Comparison of ENCODE assay signal across 34 cellular contexts in the genomic region with DNA sequence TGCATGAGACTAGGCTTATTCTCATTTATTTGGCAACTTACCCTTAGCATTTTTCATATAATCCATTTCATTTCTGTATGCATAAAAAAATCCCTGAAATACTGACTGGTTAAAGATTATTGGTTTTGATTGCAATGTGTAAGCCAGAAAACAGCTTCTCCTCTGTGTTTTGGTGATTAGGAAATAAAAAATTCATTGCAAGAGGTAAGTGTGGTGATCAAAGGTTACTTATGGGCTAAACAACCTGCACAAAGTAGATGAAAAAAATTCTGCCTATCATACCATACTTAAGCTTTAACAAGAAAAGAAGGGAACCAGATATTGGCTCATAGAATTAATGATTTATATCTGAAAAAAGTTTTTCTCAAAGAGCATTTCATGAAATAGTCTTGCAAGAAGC.
"Had no signal": no experiment of that assay in that cellular context is flagged by ENCODE, and none has a peak within 500 bp of the region (broad histone marks: within the 10 kb centered on the region; RNA-seq: fewer than 3 reads in every experiment).

No MANE protein-coding gene starts in this region.

- H3K36me3 ChIP-seq: adrenal gland, esophagus muscularis mucosa, gastrocnemius medialis, WERI-Rb-1 had no signal

- H3K27me3 ChIP-seq: adrenal gland, body of pancreas, esophagus muscularis mucosa, foreskin keratinocyte, gastrocnemius medialis had no signal

- H3K27ac Mint-ChIP-seq: activated B cell treated with CpG ODN at 0.5 μM for 24 hours; activated CD8-positive, alpha-beta T cell treated with anti-CD3 and anti-CD28 coated beads for 36 hours; activated naive CD4-positive, alpha-beta T cell treated with anti-CD3 and anti-CD28 coated beads for 36 hours; activated naive CD4-positive, alpha-beta T cell treated with anti-CD3 and anti-CD28 coated beads, Interleukin-2, amount 50 U/mL, for 24 hours; activated naive CD8-positive, alpha-beta T cell treated with anti-CD3 and anti-CD28 coated beads for 36 hours; activated naive CD8-positive, alpha-beta T cell treated with anti-CD3 and anti-CD28 coated beads, Interleukin-2, amount 50 U/mL, for 24 hours; activated T-helper 2 cell treated with anti-CD3 and anti-CD28 coated beads, Interferon-gamma antibody, Interleukin-2, Interleukin-4, amounts not matched to agents 10 μg/mL and 5 μg/mL and 100 μg/mL, durations not matched to agents 14 hours and 24 hours and 36 hours; effector memory CD8-positive, alpha-beta T cell; T-helper 17 cell; T-helper 2 cell treated with Interferon-gamma antibody and Interleukin-4, amounts not matched to agents 5 μg/mL and 100 μg/mL, for 36 hours had no signal

- H3K9me3 Mint-ChIP-seq: activated B cell treated with CpG ODN at 0.5 μM for 24 hours; activated naive CD4-positive, alpha-beta T cell treated with anti-CD3 and anti-CD28 coated beads for 36 hours; activated naive CD4-positive, alpha-beta T cell treated with anti-CD3 and anti-CD28 coated beads, Interleukin-2, amount 50 U/mL, for 24 hours; activated naive CD8-positive, alpha-beta T cell treated with anti-CD3 and anti-CD28 coated beads, Interleukin-2, amount 50 U/mL, for 24 hours; activated T-cell treated with anti-CD3 and anti-CD28 coated beads, Interleukin-2, amount 50 U/mL, for 4 hours; activated T-helper 2 cell treated with anti-CD3 and anti-CD28 coated beads, Interferon-gamma antibody, Interleukin-2, Interleukin-4, amounts not matched to agents 10 μg/mL and 5 μg/mL and 100 μg/mL, durations not matched to agents 14 hours and 24 hours and 36 hours; effector memory CD8-positive, alpha-beta T cell; T-helper 2 cell treated with Interferon-gamma antibody and Interleukin-4, amounts not matched to agents 5 μg/mL and 100 μg/mL, for 36 hours had no signal

- DNase-seq: activated B cell treated with CpG ODN at 0.5 μM for 24 hours; activated CD4-positive, alpha-beta T cell treated with anti-CD3 and anti-CD28 coated beads for 48 hours; activated CD4-positive, alpha-beta T cell treated with anti-CD3 and anti-CD28 coated beads, Interleukin-2, amount 50 U/mL, for 1 hour; activated CD4-positive, alpha-beta T cell treated with anti-CD3 and anti-CD28 coated beads, Interleukin-2, amount 50 U/mL, for 48 hours; activated CD8-positive, alpha-beta memory T cell treated with anti-CD3 and anti-CD28 coated beads for 24 hours; activated CD8-positive, alpha-beta T cell treated with anti-CD3 and anti-CD28 coated beads for 36 hours; activated effector memory CD4-positive, alpha-beta T cell treated with anti-CD3 and anti-CD28 coated beads, Interleukin-2, amount 50 U/mL, for 16 hours; activated naive CD4-positive, alpha-beta T cell treated with anti-CD3 and anti-CD28 coated beads for 36 hours; activated naive CD8-positive, alpha-beta T cell treated with anti-CD3 and anti-CD28 coated beads for 36 hours; activated naive CD8-positive, alpha-beta T cell treated with anti-CD3 and anti-CD28 coated beads, Interleukin-2, amount 50 U/mL, for 24 hours; activated T-cell treated with anti-CD3 and anti-CD28 coated beads, Interleukin-2, amount 50 U/mL, for 4 hours; adrenal gland; amygdala; aorta; body of pancreas; caudate nucleus; cortex of kidney; dermis blood vessel endothelial cell; effector CD4-positive, alpha-beta T cell; effector memory CD8-positive, alpha-beta T cell; erythroblast; foreskin keratinocyte; gastrocnemius medialis; glutamatergic neuron; T-helper 1 cell; T-helper 17 cell; T1000; WERI-Rb-1 had no signal

- H3K4me1 Mint-ChIP-seq: activated B cell treated with CpG ODN at 0.5 μM for 24 hours; activated naive CD8-positive, alpha-beta T cell treated with anti-CD3 and anti-CD28 coated beads for 36 hours; activated naive CD8-positive, alpha-beta T cell treated with anti-CD3 and anti-CD28 coated beads, Interleukin-2, amount 50 U/mL, for 24 hours had no signal

- H3K4me3 ChIP-seq: adrenal gland, body of pancreas, esophagus muscularis mucosa, gastrocnemius medialis had no signal

- H3K9me3 ChIP-seq: adrenal gland, body of pancreas, gastrocnemius medialis had no signal

- FAIRE-seq: colon had no signal

- H3K27me3 Mint-ChIP-seq: activated B cell treated with CpG ODN at 0.5 μM for 24 hours; activated CD8-positive, alpha-beta T cell treated with anti-CD3 and anti-CD28 coated beads for 36 hours; activated naive CD4-positive, alpha-beta T cell treated with anti-CD3 and anti-CD28 coated beads, Interleukin-2, amount 50 U/mL, for 24 hours; activated naive CD8-positive, alpha-beta T cell treated with anti-CD3 and anti-CD28 coated beads for 36 hours; activated naive CD8-positive, alpha-beta T cell treated with anti-CD3 and anti-CD28 coated beads, Interleukin-2, amount 50 U/mL, for 24 hours; effector memory CD8-positive, alpha-beta T cell; T-helper 17 cell had no signal

- H3K4me1 ChIP-seq: foreskin keratinocyte, gastrocnemius medialis had no signal

- H3K4me3 Mint-ChIP-seq: activated B cell treated with CpG ODN at 0.5 μM for 24 hours; activated CD8-positive, alpha-beta T cell treated with anti-CD3 and anti-CD28 coated beads for 36 hours; activated naive CD4-positive, alpha-beta T cell treated with anti-CD3 and anti-CD28 coated beads for 36 hours; activated naive CD4-positive, alpha-beta T cell treated with anti-CD3 and anti-CD28 coated beads, Interleukin-2, amount 50 U/mL, for 24 hours; activated naive CD8-positive, alpha-beta T cell treated with anti-CD3 and anti-CD28 coated beads for 36 hours; activated naive CD8-positive, alpha-beta T cell treated with anti-CD3 and anti-CD28 coated beads, Interleukin-2, amount 50 U/mL, for 24 hours; activated T-cell treated with anti-CD3 and anti-CD28 coated beads, Interleukin-2, amount 50 U/mL, for 4 hours; effector memory CD8-positive, alpha-beta T cell; T-helper 17 cell; T-helper 2 cell treated with Interferon-gamma antibody and Interleukin-4, amounts not matched to agents 5 μg/mL and 100 μg/mL, for 36 hours had no signal

- ATAC-seq: activated CD4-positive, CD25-positive, alpha-beta regulatory T cell treated with anti-CD3 and anti-CD28 coated beads, Interleukin-2, amount 50 U/mL, for 24 hours; activated CD8-positive, alpha-beta T cell treated with anti-CD3 and anti-CD28 coated beads for 36 hours; activated naive CD8-positive, alpha-beta T cell treated with anti-CD3 and anti-CD28 coated beads, Interleukin-2, amount 50 U/mL, for 24 hours; activated T-cell treated with anti-CD3 and anti-CD28 coated beads, Interleukin-2, amount 50 U/mL, for 4 hours; body of pancreas; effector memory CD8-positive, alpha-beta T cell; foreskin keratinocyte; gastrocnemius medialis; T-helper 17 cell had no signal

- H3K27ac ChIP-seq: adrenal gland, body of pancreas, esophagus muscularis mucosa, foreskin keratinocyte, gastrocnemius medialis, WERI-Rb-1 had no signal
